Comparison of ENCODE assay signal across 7 cellular contexts in the genomic region with DNA sequence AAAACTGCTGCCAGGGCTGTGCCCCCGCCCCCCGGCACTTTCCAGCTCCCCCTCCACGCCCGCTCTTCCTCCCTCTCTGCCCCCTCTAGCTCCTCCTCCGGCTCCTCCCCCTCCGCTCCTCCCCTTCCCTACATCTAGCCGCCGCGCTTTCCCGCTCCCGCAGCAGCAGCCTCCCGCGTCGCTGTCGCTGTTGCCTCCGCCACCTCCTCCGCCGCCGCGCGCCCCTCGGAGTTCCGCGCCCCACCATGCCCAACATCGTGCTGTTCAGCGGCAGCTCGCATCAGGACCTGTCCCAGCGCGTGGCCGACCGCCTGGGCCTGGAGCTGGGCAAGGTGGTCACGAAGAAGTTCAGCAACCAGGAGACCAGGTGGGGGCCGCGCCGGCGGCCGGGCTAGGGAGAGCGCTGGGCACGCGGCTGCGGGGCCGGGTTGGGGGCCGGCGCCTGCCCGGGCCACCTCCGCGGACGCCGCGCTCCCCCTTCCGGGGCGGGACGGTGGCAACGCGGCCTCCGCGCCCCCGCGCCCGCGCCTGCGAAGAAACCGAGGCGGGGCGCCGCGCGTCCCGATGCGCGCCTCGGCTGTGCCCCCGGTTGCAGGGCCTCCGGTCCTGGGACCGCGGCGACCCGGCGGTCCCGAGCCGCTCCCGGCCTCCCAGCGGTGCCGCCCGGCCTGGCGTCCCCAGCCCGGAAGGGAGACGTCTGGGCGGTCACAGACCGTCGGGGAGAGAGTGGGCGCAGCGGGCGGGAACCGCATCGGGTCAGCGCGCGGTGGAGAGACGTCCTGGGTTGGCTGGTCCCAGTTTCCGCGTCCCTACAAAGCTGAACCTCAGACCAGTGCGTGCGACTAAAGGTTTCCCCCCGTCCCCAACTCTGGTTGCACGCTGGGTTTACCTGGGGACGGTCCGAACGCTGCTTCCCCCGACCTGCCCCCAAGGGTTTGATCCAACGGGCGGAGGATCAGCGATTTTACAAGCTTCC. TPM values are rescaled to one million over a fixed set of nuclear protein-coding genes. Genes with fewer than 3 reads are reported as not detected.
DNase-seq lines count a peak whose midpoint lies in the region; ATAC-seq, FAIRE-seq and TF ChIP-seq lines count a peak whose summit lies in the region.

PRPS2 (plus strand) TSS at position 160 of the 976 bp plus-strand sequence; CDS start at position 246, 86 bp downstream.

- under 1% methylated on average over 113 of the region's 113 CpGs for WGBS in liver

- TF ChIP-seq RAD21 in liver (IDR thresholded peaks at IDR 0.05), result no peak

- H3K9ac ChIP-seq in colonic mucosa (ENCODE audit: low read depth in 2 of 2, low read length in 2 of 2) (peak within 1 kb of the TSS; percentile 60 to 77), liver (ENCODE audit: low read depth in 1 of 2, low read length in 2 of 2) (peak within 1 kb of the TSS in 1 of 2 donors; percentile 44)

- intact Hi-C loops in activated CD4-positive, alpha-beta T cell treated with anti-CD3 and anti-CD28 coated beads for 36 hours (cut with DNase I, micrococcal nuclease), result no loop called here
- intact Hi-C loops in colonic mucosa (cut with DNase I), result no loop called here

- H3K27ac ChIP-seq in colonic mucosa (no peak within 1 kb of the TSS), liver (ENCODE audit: low read depth in 1 of 2, low read length in 2 of 2) (peak within 1 kb of the TSS in 1 of 2 donors; percentile 66)

- H3K4me3 ChIP-seq in colonic mucosa (peak within 1 kb of the TSS; percentile 46), liver (ENCODE audit: low read depth in 1 of 3, low read length in 3 of 3) (peak within 1 kb of the TSS; percentile 70 to 88 (median 73))

- H3K36me3 ChIP-seq in colonic mucosa, result no peaks in the 10 kb centered on the region
- H3K36me3 ChIP-seq in liver (ENCODE audit: control insufficient read depth in 4 of 4, insufficient read depth in 3 of 4, low read depth in 1 of 4, low read length in 3 of 4), result peaks cover 0 to 3% (median 0%) of the 10 kb centered on the region in 4 donors

- H3K4me1 ChIP-seq in colonic mucosa (no peaks in the 10 kb centered on the region), liver (ENCODE audit: control insufficient read depth in 4 of 4, insufficient read depth in 4 of 4, low read length in 3 of 4) (peaks cover 0 to 3% (median 0%) of the 10 kb centered on the region in 4 donors)

- peaks cover 37% of the 10 kb centered on the region for H3K4me1 Mint-ChIP-seq in activated CD4-positive, alpha-beta T cell treated with anti-CD3 and anti-CD28 coated beads for 36 hours

- no peaks in the 10 kb centered on the region for H3K27me3 Mint-ChIP-seq in activated CD4-positive, alpha-beta T cell treated with anti-CD3 and anti-CD28 coated beads for 36 hours

- peak within 1 kb of the TSS; percentile 80 for H3K27ac Mint-ChIP-seq in activated CD4-positive, alpha-beta T cell treated with anti-CD3 and anti-CD28 coated beads for 36 hours

- peak within 1 kb of the TSS; percentile 79 for H3K4me3 Mint-ChIP-seq in activated CD4-positive, alpha-beta T cell treated with anti-CD3 and anti-CD28 coated beads for 36 hours

- CTCF ChIA-PET in activated CD4-positive, alpha-beta T cell treated with anti-CD3 and anti-CD28 coated beads for 36 hours (lab: Charles Lee), result interaction anchor here (1.0 to 3.0 kb wide), 5 partner anchors 20 to 155 kb away, joined by 3 to 14 read pairs (median 5); no protein-coding TSS in a partner anchor

- peaks cover 24% of the 10 kb centered on the region for H3K36me3 Mint-ChIP-seq in activated CD4-positive, alpha-beta T cell treated with anti-CD3 and anti-CD28 coated beads for 36 hours (ENCODE audit: low read depth)

- no peaks in the 10 kb centered on the region for H3K9me3 ChIP-seq in colonic mucosa
- peaks cover 0 to 14% (median 2%) of the 10 kb centered on the region in 4 donors for H3K9me3 ChIP-seq in liver (ENCODE audit: control insufficient read depth in 4 of 4, low read length in 3 of 4)

- H3K27me3 ChIP-seq in colonic mucosa (no peaks in the 10 kb centered on the region), liver (ENCODE audit: control insufficient read depth in 4 of 4, insufficient read depth in 4 of 4, low read length in 3 of 4) (no peaks in the 10 kb centered on the region)

- POLR2A ChIA-PET in activated CD4-positive, alpha-beta T cell treated with anti-CD3 and anti-CD28 coated beads for 36 hours (lab: Charles Lee), result interaction anchor here (0.5 to 1.0 kb wide), 3 partner anchors 10 to 1190 kb away, joined by 3 to 4 read pairs (median 3); no protein-coding TSS in a partner anchor

- FAIRE-seq in GM18507 (lab: Jason Lieb, UNC), result peak; percentile 82

- peak; percentile 81 for ATAC-seq in HG02798 (IDR thresholded peaks at IDR 0.05; ENCODE audit: poor library complexity, unreplicated experiment)
- ATAC-seq in activated CD4-positive, alpha-beta T cell treated with anti-CD3 and anti-CD28 coated beads for 36 hours, result peak; percentile 93

- H3K9me3 Mint-ChIP-seq in activated CD4-positive, alpha-beta T cell treated with anti-CD3 and anti-CD28 coated beads for 36 hours (ENCODE audit: low read depth), result no peaks in the 10 kb centered on the region

- no peak for TF ChIP-seq CTCF in colonic mucosa (IDR thresholded peaks at IDR 0.05)
- TF ChIP-seq CTCF in liver (IDR thresholded peaks at IDR 0.05; ENCODE audit: low read depth, low read length, missing input control), result no peak

- DNase-seq in GM18507 (ENCODE audit: extremely low spot score, insufficient read length, low read depth), result peak; percentile 60
- DNase-seq in NCI-H2171 treated with DMSO at 0.1 percent for 48 hours (lab: John Stamatoyannopoulos, UW), result peak; percentile 58
- DNase-seq in activated CD4-positive, alpha-beta T cell treated with anti-CD3 and anti-CD28 coated beads for 36 hours, result peak; percentile 83
- peak; percentile 82 for DNase-seq in colonic mucosa
- DNase-seq in stimulated activated CD4-positive, alpha-beta T cell treated with anti-CD3 and anti-CD28 coated beads, Interleukin-4, amount 100 ng/mL, for 24 hours, result peak; percentile 73

TF ChIP-seq in liver, 16 proteins besides CTCF, POLR2A, EP300 and RAD21 (continues in another document):
- TF ChIP-seq NR2F2 (IDR thresholded peaks at IDR 0.05), result no peak
- no peak for TF ChIP-seq SP1 (IDR thresholded peaks at IDR 0.05)
- no peak for TF ChIP-seq GABPA (IDR thresholded peaks at IDR 0.05 in 1 of 2, conservative IDR thresholded peaks at IDR 0.05 in 1 of 2)
- no peak for TF ChIP-seq JUND (IDR thresholded peaks at IDR 0.05)
- TF ChIP-seq, protein P1, sequence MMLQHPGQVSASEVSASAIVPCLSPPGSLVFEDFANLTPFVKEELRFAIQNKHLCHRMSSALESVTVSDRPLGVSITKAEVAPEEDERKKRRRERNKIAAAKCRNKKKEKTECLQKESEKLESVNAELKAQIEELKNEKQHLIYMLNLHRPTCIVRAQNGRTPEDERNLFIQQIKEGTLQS (IDR thresholded peaks at IDR 0.05), result no peak
- no peak for TF ChIP-seq TAF1 (conservative IDR thresholded peaks at IDR 0.05)
- TF ChIP-seq, protein P2, sequence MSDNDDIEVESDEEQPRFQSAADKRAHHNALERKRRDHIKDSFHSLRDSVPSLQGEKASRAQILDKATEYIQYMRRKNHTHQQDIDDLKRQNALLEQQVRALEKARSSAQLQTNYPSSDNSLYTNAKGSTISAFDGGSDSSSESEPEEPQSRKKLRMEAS (IDR thresholded peaks at IDR 0.05), result no peak
- no peak for TF ChIP-seq ZBTB33 (IDR thresholded peaks at IDR 0.05)
- TF ChIP-seq HNF4G (IDR thresholded peaks at IDR 0.05), result no peak
- no peak for TF ChIP-seq EGR1 (IDR thresholded peaks at IDR 0.05; ENCODE audit: low read depth in 2 of 2)
- no peak for TF ChIP-seq REST (IDR thresholded peaks at IDR 0.05)
- no peak for TF ChIP-seq FOXA1 (IDR thresholded peaks at IDR 0.05)
- TF ChIP-seq YY1 (IDR thresholded peaks at IDR 0.05), result no peak
- no peak for TF ChIP-seq RXRA (IDR thresholded peaks at IDR 0.05)

RNA-seq across cellular contexts. Expression of gene PRPS2, which starts in this region (rescaled TPM):
- 100 to 1,000 TPM; 110 to 116 TPM for total RNA-seq in activated CD4-positive, alpha-beta T cell treated with anti-CD3 and anti-CD28 coated beads for 36 hours
- 10 to 100 TPM; 67.0 to 75.8 TPM for total RNA-seq in colonic mucosa
- total RNA-seq in liver, result 10 to 100 TPM; 13.1 to 19.9 TPM
- 10 to 100 TPM; 12.7 to 14.0 TPM for polyA plus RNA-seq in liver
